Comparison of ENCODE assay signal across 20 cellular contexts in genomic region chr18:63144748-63145147, GRCh38.
DNase-seq lines count a peak whose midpoint lies in the region; ATAC-seq and TF ChIP-seq lines count a peak whose summit lies in the region.
"Had no signal": no experiment of that assay in that cellular context is flagged by ENCODE, and none has a peak within 500 bp of the region (broad histone marks: within the 10 kb centered on the region; RNA-seq: fewer than 3 reads in every experiment).

No MANE protein-coding gene starts in this region.

- H3K79me2 ChIP-seq in osteoblast (ENCODE audit: insufficient read depth, low read length) (no peaks in the 10 kb centered on the region), MM.1S (ENCODE audit: low read length) (peaks cover 94% of the 10 kb centered on the region)

- peak; percentile 66 for ATAC-seq in aorta (ENCODE audit: low FRiP score)
- no peak for ATAC-seq in GM18867 (IDR thresholded peaks at IDR 0.05; ENCODE audit: unreplicated experiment)
- ATAC-seq: K562, Panc1 had no signal

- no peaks in the 10 kb centered on the region for H3K27me3 Mint-ChIP-seq in activated naive CD4-positive, alpha-beta T cell treated with anti-CD3 and anti-CD28 coated beads, Interleukin-2, amount 50 U/mL, for 24 hours
- H3K27me3 Mint-ChIP-seq in activated naive CD4-positive, alpha-beta T cell treated with anti-CD3 and anti-CD28 coated beads for 36 hours (ENCODE audit: low read depth), result no peaks in the 10 kb centered on the region
- peaks cover 12% of the 10 kb centered on the region for H3K27me3 Mint-ChIP-seq in dendritic cell treated with granulocyte-macrophage colony-stimulating factor and Interleukin-4, amounts not matched to agents 40 ng/mL and 50 ng/mL, for 4 days

- H3K27ac Mint-ChIP-seq in activated naive CD4-positive, alpha-beta T cell treated with anti-CD3 and anti-CD28 coated beads, Interleukin-2, amount 50 U/mL, for 24 hours, result peak overlapping the region; percentile 59
- H3K27ac Mint-ChIP-seq in activated naive CD4-positive, alpha-beta T cell treated with anti-CD3 and anti-CD28 coated beads for 36 hours, result no peak overlapping the region
- H3K27ac Mint-ChIP-seq in dendritic cell treated with granulocyte-macrophage colony-stimulating factor and Interleukin-4, amounts not matched to agents 40 ng/mL and 50 ng/mL, for 4 days, result peak overlapping the region; percentile 23
- H3K27ac Mint-ChIP-seq: H9 had no signal

- peaks cover 29% of the 10 kb centered on the region for H3F3A ChIP-seq in MM.1S (ENCODE audit: insufficient read depth, low read length)

- H3K9me3 Mint-ChIP-seq in activated naive CD4-positive, alpha-beta T cell treated with anti-CD3 and anti-CD28 coated beads, Interleukin-2, amount 50 U/mL, for 24 hours, result no peaks in the 10 kb centered on the region
- peaks cover 3% of the 10 kb centered on the region for H3K9me3 Mint-ChIP-seq in activated naive CD4-positive, alpha-beta T cell treated with anti-CD3 and anti-CD28 coated beads for 36 hours
- H3K9me3 Mint-ChIP-seq in dendritic cell treated with granulocyte-macrophage colony-stimulating factor and Interleukin-4, amounts not matched to agents 40 ng/mL and 50 ng/mL, for 4 days, result no peaks in the 10 kb centered on the region
- H3K9me3 Mint-ChIP-seq: CD14-positive monocyte, H9 had no signal

- peaks cover 75% of the 10 kb centered on the region for H3K4me1 Mint-ChIP-seq in activated naive CD4-positive, alpha-beta T cell treated with anti-CD3 and anti-CD28 coated beads, Interleukin-2, amount 50 U/mL, for 24 hours
- H3K4me1 Mint-ChIP-seq in activated naive CD4-positive, alpha-beta T cell treated with anti-CD3 and anti-CD28 coated beads for 36 hours (ENCODE audit: low read depth), result peaks cover 51% of the 10 kb centered on the region
- peaks cover 41% of the 10 kb centered on the region for H3K4me1 Mint-ChIP-seq in dendritic cell treated with granulocyte-macrophage colony-stimulating factor and Interleukin-4, amounts not matched to agents 40 ng/mL and 50 ng/mL, for 4 days (ENCODE audit: low read depth)

- H3K4me3 ChIP-seq in osteoblast (ENCODE audit: insufficient read depth, low read length) (no peak overlapping the region), aorta (ENCODE audit: low read length in 2 of 2) (no peak overlapping the region), MM.1S (ENCODE audit: low read length) (no peak overlapping the region)
- H3K4me3 ChIP-seq: K562 had no signal

- H3K4me1 ChIP-seq in osteoblast (ENCODE audit: insufficient read depth, low read length), result peaks cover 11% of the 10 kb centered on the region
- H3K4me1 ChIP-seq in aorta (ENCODE audit: control insufficient read depth in 1 of 2, insufficient read depth in 2 of 2, low read length in 2 of 2), result peaks cover 1 to 3% of the 10 kb centered on the region in 2 donors
- peaks cover 44% of the 10 kb centered on the region for H3K4me1 ChIP-seq in MM.1S (ENCODE audit: low read length)

- H3K27ac ChIP-seq in osteoblast (ENCODE audit: low read depth, low read length) (no peak overlapping the region), aorta (ENCODE audit: low read depth in 1 of 2, low read length in 2 of 2) (no peak overlapping the region), MM.1S (ENCODE audit: low read length) (no peak overlapping the region)
- H3K27ac ChIP-seq: 22Rv1 had no signal

- H2AFZ ChIP-seq in osteoblast (ENCODE audit: low read length) (no peak overlapping the region), MM.1S (ENCODE audit: low read length) (no peak overlapping the region)

- intact Hi-C loops in activated naive CD4-positive, alpha-beta T cell treated with anti-CD3 and anti-CD28 coated beads for 36 hours (cut with micrococcal nuclease), result no loop called here
- intact Hi-C loops in dendritic cell treated with granulocyte-macrophage colony-stimulating factor and Interleukin-4, amounts not matched to agents 40 ng/mL and 50 ng/mL, for 4 days (cut with micrococcal nuclease), result no loop called here
- intact Hi-C loops in aorta (cut with DNase I), result loop anchor here (5.0 kb wide), 3 partner anchors 63 to 118 kb away; no protein-coding TSS in a partner anchor

- H3K9me3 ChIP-seq in osteoblast (ENCODE audit: low read depth, low read length) (no peaks in the 10 kb centered on the region), aorta (ENCODE audit: control insufficient read depth, low read length) (no peaks in the 10 kb centered on the region), MM.1S (replicated peaks; ENCODE audit: insufficient read depth, low read length) (no peaks in the 10 kb centered on the region)

- H3K27me3 ChIP-seq in osteoblast (ENCODE audit: insufficient read depth, low read length) (no peaks in the 10 kb centered on the region), aorta (ENCODE audit: control insufficient read depth in 1 of 2, insufficient read depth in 2 of 2, low read length in 1 of 2) (no peaks in the 10 kb centered on the region), MM.1S (replicated peaks; ENCODE audit: insufficient read depth, low read length) (no peaks in the 10 kb centered on the region)

- 42 to 52% methylated on average over 10 of the region's 10 CpGs for WGBS in aorta, 2 donors

- no peak overlapping the region for H3K9ac ChIP-seq in MM.1S (ENCODE audit: low read length)

- peaks cover 18% of the 10 kb centered on the region for H3K36me3 Mint-ChIP-seq in activated naive CD4-positive, alpha-beta T cell treated with anti-CD3 and anti-CD28 coated beads, Interleukin-2, amount 50 U/mL, for 24 hours
- peaks cover 18% of the 10 kb centered on the region for H3K36me3 Mint-ChIP-seq in activated naive CD4-positive, alpha-beta T cell treated with anti-CD3 and anti-CD28 coated beads for 36 hours (ENCODE audit: low read depth)
- H3K36me3 Mint-ChIP-seq in dendritic cell treated with granulocyte-macrophage colony-stimulating factor and Interleukin-4, amounts not matched to agents 40 ng/mL and 50 ng/mL, for 4 days (ENCODE audit: low read depth), result no peaks in the 10 kb centered on the region

- no peaks in the 10 kb centered on the region for H3K36me3 ChIP-seq in osteoblast (ENCODE audit: insufficient read depth, low read length)
- no peaks in the 10 kb centered on the region for H3K36me3 ChIP-seq in aorta (ENCODE audit: control insufficient read depth in 1 of 2, insufficient read depth in 2 of 2, low read length in 1 of 2)
- no peaks in the 10 kb centered on the region for H3K36me3 ChIP-seq in MM.1S (replicated peaks; ENCODE audit: insufficient read depth, low read length)

- H3K9me2 ChIP-seq in MM.1S (replicated peaks; ENCODE audit: insufficient read depth, low read length), result no peaks in the 10 kb centered on the region

- H3K4me2 ChIP-seq in osteoblast (ENCODE audit: insufficient read depth, low read length) (no peak overlapping the region), MM.1S (ENCODE audit: low read depth, low read length) (no peak overlapping the region)

- no peak for DNase-seq in activated naive CD4-positive, alpha-beta T cell treated with anti-CD3 and anti-CD28 coated beads for 36 hours
- DNase-seq in osteoblast (ENCODE audit: insufficient read length, low spot score, missing footprints) (peak; percentile 85), aorta (peak in 1 of 2 donors; percentile 85), MM.1S (no peak), SHP77 treated with DMSO at 0.1 percent for 48 hours (lab: John Stamatoyannopoulos, UW) (no peak)
- DNase-seq: COR-L47, DMS153, H9, NCI-H1105, NCI-H1694 treated with DMSO at 0.1 percent for 48 hours, NCI-H446 treated with DMSO at 0.1 percent for 48 hours, NCI-H774, Right ventricle myocardium superior had no signal

- no peak overlapping the region for H3K4me3 Mint-ChIP-seq in activated naive CD4-positive, alpha-beta T cell treated with anti-CD3 and anti-CD28 coated beads, Interleukin-2, amount 50 U/mL, for 24 hours
- H3K4me3 Mint-ChIP-seq in activated naive CD4-positive, alpha-beta T cell treated with anti-CD3 and anti-CD28 coated beads for 36 hours, result no peak overlapping the region
- no peak overlapping the region for H3K4me3 Mint-ChIP-seq in dendritic cell treated with granulocyte-macrophage colony-stimulating factor and Interleukin-4, amounts not matched to agents 40 ng/mL and 50 ng/mL, for 4 days
- H3K4me3 Mint-ChIP-seq: CD14-positive monocyte, H9 had no signal

- TF ChIP-seq CTCF in osteoblast (IDR thresholded peaks at IDR 0.05; ENCODE audit: extremely low read depth, low read depth, low read length), result no peak
- TF ChIP-seq CTCF in MM.1S (IDR thresholded peaks at IDR 0.05; ENCODE audit: low read length), result no peak

- CTCF ChIA-PET in activated naive CD4-positive, alpha-beta T cell treated with anti-CD3 and anti-CD28 coated beads for 36 hours (lab: Charles Lee), result interaction anchor here (0.9 to 1.4 kb wide), 2 partner anchors 8 to 13 kb away, joined by 3 to 4 read pairs; no protein-coding TSS in a partner anchor

- H4K20me1 ChIP-seq in osteoblast (ENCODE audit: insufficient read depth, low read length) (no peaks in the 10 kb centered on the region), MM.1S (ENCODE audit: insufficient read depth, low read length) (no peaks in the 10 kb centered on the region)

Comparison
In these comparisons a context has a peak if more than half of its experiments do, and no peak if none do; other contexts are left out.
1. intact Hi-C loops: an anchor here in aorta (5.0 kb wide); none called in activated naive CD4-positive, alpha-beta T cell treated with anti-CD3 and anti-CD28 coated beads for 36 hours and dendritic cell treated with granulocyte-macrophage colony-stimulating factor and Interleukin-4, amounts not matched to agents 40 ng/mL and 50 ng/mL, for 4 days.